ENCODE assay signal across 10 cellular contexts in genomic region chr15:79977431-79977940, GRCh38. TPM values are rescaled to one million over a fixed set of nuclear protein-coding genes. Genes with fewer than 3 reads are reported as not detected.
A peak's percentile ranks its signal among the peaks of the same experiment; 100 is the strongest.
DNase-seq lines count a peak whose midpoint lies in the region; ATAC-seq, FAIRE-seq and TF ChIP-seq lines count a peak whose summit lies in the region.
"Had no signal": no experiment of that assay in that cellular context is flagged by ENCODE, and none has a peak within 500 bp of the region (broad histone marks: within the 10 kb centered on the region; RNA-seq: fewer than 3 reads in every experiment).

No MANE protein-coding gene starts in this region.

- peak; percentile 85 for FAIRE-seq in K562 (lab: Jason Lieb, UNC)

- H3K4me2 ChIP-seq in K562 (ENCODE audit: insufficient read depth, low read length): peak overlapping the region; percentile 34
- H3K4me2 ChIP-seq: KMS-11 had no signal

- no peaks in the 10 kb centered on the region for H3K9me1 ChIP-seq in K562 (ENCODE audit: control insufficient read depth, insufficient read depth, low read length)

- 11% methylated on average over 9 of the region's 9 CpGs for WGBS in K562 (ENCODE audit: insufficient coverage, low coverage, missing lambda C conversion rate)

- no peaks in the 10 kb centered on the region for H3K4me1 Mint-ChIP-seq in Calu3 (ENCODE audit: low read depth, unreplicated experiment)

- H3K36me3 Mint-ChIP-seq in Calu3 (ENCODE audit: insufficient read depth, unreplicated experiment): no peaks in the 10 kb centered on the region

- H3K27me3 ChIP-seq in K562 (ENCODE audit: control insufficient read depth in 2 of 2, insufficient read depth in 2 of 2, low read length in 2 of 2) (no peaks in the 10 kb centered on the region), brain microvascular endothelial cell (replicated peaks) (no peaks in the 10 kb centered on the region)

- CTCF ChIA-PET in K562 (lab: Yijun Ruan, JAX; ENCODE audit: low intra/inter-chr PET ratio): no interaction called here
- CTCF ChIA-PET in Calu3 (lab: Charles Lee): no interaction called here

- TF ChIP-seq POLR2A in K562 (conservative IDR thresholded peaks at IDR 0.05): no peak

- no peaks in the 10 kb centered on the region for H3K9me3 ChIP-seq in K562 (replicated peaks; ENCODE audit: control insufficient read depth, insufficient read depth, low read depth, low read length)

- no peak overlapping the region for H3K4me3 Mint-ChIP-seq in Calu3 (ENCODE audit: low read depth, unreplicated experiment)

- H3K9me3 Mint-ChIP-seq in Calu3 (ENCODE audit: low read depth, unreplicated experiment): no peaks in the 10 kb centered on the region

- POLR2A ChIA-PET in K562 (lab: Yijun Ruan, JAX): interaction anchor here (0.6 to 1.9 kb wide), 4 partner anchors 9 to 109 kb away, joined by 3 to 9 read pairs (median 4); no protein-coding TSS in a partner anchor

- BruUV-seq in K562 (replicated peaks; lab: Mats Ljungman, UMichigan): no TSS peak
- no TSS peak for BruUV-seq in Calu3 (replicated peaks; lab: Mats Ljungman, UMichigan)

- H3K27ac ChIP-seq in K562 (ENCODE audit: extremely low read depth, low read depth, low read length): peak overlapping the region; percentile 43; the same call in 2 of the 3 replicates
- H3K27ac ChIP-seq in brain microvascular endothelial cell: no peak overlapping the region
- H3K27ac ChIP-seq: KMS-11 had no signal

- H3K27ac Mint-ChIP-seq in Calu3 (ENCODE audit: unreplicated experiment): no peak overlapping the region

- TF ChIP-seq EP300 in K562 (IDR thresholded peaks at IDR 0.05; ENCODE audit: low read length): no peak

- ATAC-seq in GM19397 (IDR thresholded peaks at IDR 0.05; ENCODE audit: unreplicated experiment): peak; percentile 37
- peak; percentile 36 for ATAC-seq in HG03439 (IDR thresholded peaks at IDR 0.05; ENCODE audit: unreplicated experiment)
- ATAC-seq in K562: peak; percentile 84

- H3K4me1 ChIP-seq in K562 (replicated peaks in 1 of 2; ENCODE audit: control insufficient read depth in 2 of 2, insufficient read depth in 2 of 2, low read length in 2 of 2): peaks cover 4 to 30% of the 10 kb centered on the region in 2 experiments; a peak in 4 of 5 replicates

- H3K9ac ChIP-seq in K562 (ENCODE audit: insufficient read depth in 1 of 2, low read depth in 2 of 2, low read length in 2 of 2): peak overlapping the region; percentile 12 to 49; a peak in 2 of 4 replicates
- H3K9ac ChIP-seq: KMS-11 had no signal

- H3K36me3 ChIP-seq in K562 (ENCODE audit: control insufficient read depth, insufficient read depth, low read length): no peaks in the 10 kb centered on the region
- no peaks in the 10 kb centered on the region for H3K36me3 ChIP-seq in brain microvascular endothelial cell (replicated peaks)

- peak overlapping the region; percentile 83 for H2AFZ ChIP-seq in K562 (ENCODE audit: low read depth, low read length)

- TF ChIP-seq CTCF in K562 (IDR thresholded peaks at IDR 0.05 in 2 of 3, conservative IDR thresholded peaks at IDR 0.05 in 1 of 3; ENCODE audit: insufficient read depth in 2 of 3, low read depth in 1 of 3, low read length in 3 of 3): no peak
- no peak for TF ChIP-seq CTCF in brain microvascular endothelial cell (IDR thresholded peaks at IDR 0.05; ENCODE audit: low read depth, low read length, missing control alignments)
- TF ChIP-seq CTCF in Calu3 (IDR thresholded peaks at IDR 0.05; ENCODE audit: unreplicated experiment): no peak

- peak; percentile 42 for DNase-seq in Ammon's horn (ENCODE audit: low spot score)
- DNase-seq in K562 (ENCODE audit: extremely low read depth in 1 of 4, low spot score in 3 of 4): peak in 2 of 4 experiments; percentile 38 to 67
- DNase-seq in NCI-H2081 (lab: John Stamatoyannopoulos, UW): no peak
- DNase-seq in brain microvascular endothelial cell: no peak
- no peak for DNase-seq in activated gamma-delta T cell treated with Interleukin-2 at 50 U/mL for 16 hours
- no peak for DNase-seq in Calu3

- intact Hi-C loops in K562 (cut with micrococcal nuclease): no loop called here
- intact Hi-C loops in Calu3 (cut with micrococcal nuclease; ENCODE audit: unreplicated experiment): no loop called here

- H3K4me3 ChIP-seq in K562 (no peak overlapping the region), brain microvascular endothelial cell (ENCODE audit: low read depth, low read length) (no peak overlapping the region)

- H4K20me1 ChIP-seq in K562 (replicated peaks; ENCODE audit: control insufficient read depth, insufficient read depth, low read length): no peaks in the 10 kb centered on the region

- in situ Hi-C loops in K562 (cut with MboI) (no loop called here), brain microvascular endothelial cell (cut with HindIII; ENCODE audit: low pct_ligation_motif_present, low sequenced_read_pairs) (no loop called here)

- H3K79me2 ChIP-seq in K562 (ENCODE audit: control insufficient read depth, insufficient read depth, low read length): no peaks in the 10 kb centered on the region

- TF ChIP-seq RAD21 in K562 (CRISPR knock-in tag; conservative IDR thresholded peaks at IDR 0.05 in 1 of 2, IDR thresholded peaks at IDR 0.05 in 1 of 2): no peak

- peaks cover 13% of the 10 kb centered on the region for H3K27me3 Mint-ChIP-seq in Calu3 (ENCODE audit: unreplicated experiment)

TF ChIP-seq in K562, 482 proteins besides CTCF, POLR2A, EP300 and RAD21 (continues in another document):
- TF ChIP-seq SMC3 (conservative IDR thresholded peaks at IDR 0.05; ENCODE audit: insufficient read depth, low read depth, low read length): no peak
- no peak for TF ChIP-seq MTA2 (IDR thresholded peaks at IDR 0.05; ENCODE audit: low read depth)
- no peak for TF ChIP-seq E2F3 (CRISPR knock-in tag; IDR thresholded peaks at IDR 0.05)
- TF ChIP-seq ELK1 (CRISPR knock-in tag; IDR thresholded peaks at IDR 0.05): no peak
- no peak for TF ChIP-seq HDGF (IDR thresholded peaks at IDR 0.05)
- no peak for TF ChIP-seq NFATC3 (IDR thresholded peaks at IDR 0.05)
- peak; percentile 88 for TF ChIP-seq FOSL1 (tag; conservative IDR thresholded peaks at IDR 0.05)
- TF ChIP-seq BRCA1 (IDR thresholded peaks at IDR 0.05): no peak
- TF ChIP-seq BRCA1 (CRISPR knock-in tag; IDR thresholded peaks at IDR 0.05): no peak
- TF ChIP-seq DPF2 (IDR thresholded peaks at IDR 0.05): peak; percentile 60
- TF ChIP-seq SMAD4 (CRISPR knock-in tag; conservative IDR thresholded peaks at IDR 0.05): 0 out of 2 replicates have a peak, but pooled peaks have one; percentile 24
- no peak for TF ChIP-seq MCM5 (IDR thresholded peaks at IDR 0.05; ENCODE audit: low read depth)
- no peak for TF ChIP-seq ZNF41 (CRISPR knock-in tag; conservative IDR thresholded peaks at IDR 0.05)
- peak; percentile 49; the same call in 1 of the 2 replicates for TF ChIP-seq CTBP1 (IDR thresholded peaks at IDR 0.05; ENCODE audit: borderline replicate concordance)
- 0 out of 2 replicates have a peak, but pooled peaks have one; percentile 48 for TF ChIP-seq ZNF644 (tag; IDR thresholded peaks at IDR 0.05; ENCODE audit: low read depth)

RNA-seq across cellular contexts. Expression of gene BCL2A1, which starts 6.5 kb away (rescaled TPM):
- not detected in 2 replicates for total RNA-seq in K562 (2011; cell fraction: chromatin; rRNA removed; ENCODE audit: low replicate concordance)
- not detected in 2 replicates for total RNA-seq in K562 (2011; cell fraction: nucleolus; rRNA removed)
- total RNA-seq in K562 (2011; cell fraction: nucleoplasm; rRNA removed): not detected in 2 replicates
- total RNA-seq in K562 (2014; rRNA removed) (0.27 TPM in 1 of 2 replicates, not detected in the other), K562 (2014; rRNA removed; fragmentation: Illumina TruSeq; extraction: Trizol) (not detected in 2 replicates), K562 (2015; rRNA removed; fragmentation: Illumina TruSeq; extraction: Trizol) (0.26 and 1.2 TPM in 2 replicates), K562 (2021) (0.54 TPM in 1 of 2 replicates, not detected in the other), Calu3 (2022) (not detected in 2 replicates)
- polyA plus RNA-seq in K562 (2011; rRNA removed) (0.09 TPM in 1 of 2 replicates, not detected in the other), K562 (2014; fragmentation: Illumina TruSeq; extraction: Trizol) (0.26 TPM in 1 of 2 replicates, not detected in the other), K562 (2014; fragmentation: Nextera tagmentation; extraction: Ambion mirVana) (under 1 TPM; 0.15 to 0.25 TPM), K562 (2014; rRNA removed) (0.11 and 0.66 TPM in 2 replicates)
- not detected in 2 replicates for polyA plus RNA-seq in K562 (2011; cell fraction: cytosol; rRNA removed)
- not detected in 2 replicates for polyA plus RNA-seq in K562 (2011; cell fraction: nucleus; rRNA removed)
- polyA plus RNA-seq in K562 (2012): 0.44 and 0.87 TPM in 2 replicates
- polyA minus RNA-seq in K562 (2011; rRNA and poly(A)+ RNA removed): not detected in 2 replicates
- polyA minus RNA-seq in K562 (2011; cell fraction: cytosol; rRNA and poly(A)+ RNA removed): not detected in 2 replicates
- not detected in 2 replicates for polyA minus RNA-seq in K562 (2011; cell fraction: nucleus; rRNA and poly(A)+ RNA removed)
- polyA plus RNA-seq: BJ had no signal
